ENCODE assay signal across 4 cellular contexts in genomic region chr16:20540603-20541316, GRCh38. TPM values are rescaled to one million over a fixed set of nuclear protein-coding genes. Genes with fewer than 3 reads are reported as not detected.
"Had no signal": no experiment of that assay in that cellular context is flagged by ENCODE, and none has a peak within 500 bp of the region (broad histone marks: within the 10 kb centered on the region; RNA-seq: fewer than 3 reads in every experiment).

No MANE protein-coding gene starts in this region.

RNA-seq across cellular contexts. Expression of gene ACSM2B, which starts 35.4 kb away (rescaled TPM):
- total RNA-seq: HT-29, HT1080, IMR-90 had no signal
- polyA plus RNA-seq: IgD-negative memory B cell, IMR-90 had no signal
